9 cellular contexts compared by ENCODE assay signal in genomic region chr15:70152070-70152480, GRCh38. TPM values are rescaled to one million over a fixed set of nuclear protein-coding genes. Genes with fewer than 3 reads are reported as not detected.
DNase-seq lines count a peak whose midpoint lies in the region; ATAC-seq and TF ChIP-seq lines count a peak whose summit lies in the region.
"Had no signal": no experiment of that assay in that cellular context is flagged by ENCODE, and none has a peak within 500 bp of the region (broad histone marks: within the 10 kb centered on the region; RNA-seq: fewer than 3 reads in every experiment).

No MANE protein-coding gene starts in this region.

- H3K4me3 ChIP-seq in HEK293 (ENCODE audit: low read depth, low read length), result no peak overlapping the region
- H3K4me3 ChIP-seq in CD8-positive, alpha-beta memory T cell (ENCODE audit: low read length), result no peak overlapping the region

- H3K36me3 Mint-ChIP-seq in immature natural killer cell, result peaks cover 0 to 4% (median 0%) of the 10 kb centered on the region in 3 donors
- peaks cover 0 to 2% (median 0%) of the 10 kb centered on the region in 3 donors for H3K36me3 Mint-ChIP-seq in CD8-positive, alpha-beta memory T cell
- H3K36me3 Mint-ChIP-seq: activated naive CD8-positive, alpha-beta T cell had no signal

- no peaks in the 10 kb centered on the region for H3K9me3 ChIP-seq in HEK293 (ENCODE audit: control insufficient read depth, insufficient read depth, low read depth, low read length)
- no peaks in the 10 kb centered on the region for H3K9me3 ChIP-seq in CD8-positive, alpha-beta memory T cell (ENCODE audit: low read length)

- ATAC-seq in HG03108 (IDR thresholded peaks at IDR 0.05; ENCODE audit: unreplicated experiment) (no peak), HG03196 (IDR thresholded peaks at IDR 0.05; ENCODE audit: unreplicated experiment) (no peak), HG02840 (IDR thresholded peaks at IDR 0.05; ENCODE audit: low FRiP score, unreplicated experiment) (no peak)

- peaks cover 42% of the 10 kb centered on the region for H3K4me1 ChIP-seq in HEK293 (ENCODE audit: control insufficient read depth, insufficient read depth, low read length)
- H3K4me1 ChIP-seq in CD8-positive, alpha-beta memory T cell (ENCODE audit: insufficient read depth, low read length), result no peaks in the 10 kb centered on the region

- DNase-seq in Ammon's horn (ENCODE audit: low spot score) (peak; percentile 25), SHP77 (lab: John Stamatoyannopoulos, UW) (peak; percentile 93), immature natural killer cell (peak; percentile 67 to 75 (median 73))
- no peak for DNase-seq in CD8-positive, alpha-beta memory T cell

- H3K4me3 Mint-ChIP-seq in immature natural killer cell, result peak overlapping the region; percentile 22 to 62 (median 46)
- no peak overlapping the region for H3K4me3 Mint-ChIP-seq in CD8-positive, alpha-beta memory T cell
- H3K4me3 Mint-ChIP-seq: activated naive CD8-positive, alpha-beta T cell had no signal

- POLR2A ChIA-PET in HEK293 (lab: Yijun Ruan, JAX), result interaction anchor here (4.1 kb wide), 1 partner anchor 54 kb away, joined by 36 read pairs; the partner anchor contains the start of gene TLE3
- POLR2A ChIA-PET in CD8-positive, alpha-beta memory T cell (lab: Charles Lee), result no interaction called here

- peaks cover 24 to 28% of the 10 kb centered on the region in 2 donors for H3K4me1 Mint-ChIP-seq in immature natural killer cell
- H3K4me1 Mint-ChIP-seq in CD8-positive, alpha-beta memory T cell, result peaks cover 0 to 5% (median 3%) of the 10 kb centered on the region in 3 donors

- H3K27ac ChIP-seq in HEK293 (ENCODE audit: extremely low read depth, low read depth, low read length), result peak overlapping the region; percentile 33; the same call in 1 of the 2 replicates
- no peak overlapping the region for H3K27ac ChIP-seq in CD8-positive, alpha-beta memory T cell (ENCODE audit: low read depth, low read length)

- peaks cover 7 to 29% (median 12%) of the 10 kb centered on the region in 3 donors for H3K27me3 Mint-ChIP-seq in immature natural killer cell (ENCODE audit: low read depth in 3 of 3)
- H3K27me3 Mint-ChIP-seq in CD8-positive, alpha-beta memory T cell, result peaks cover 0 to 16% of the 10 kb centered on the region in 2 donors
- H3K27me3 Mint-ChIP-seq: activated naive CD8-positive, alpha-beta T cell had no signal

- H3K9me3 Mint-ChIP-seq in immature natural killer cell, result no peaks in the 10 kb centered on the region
- H3K9me3 Mint-ChIP-seq in CD8-positive, alpha-beta memory T cell, result no peaks in the 10 kb centered on the region

- H3K36me3 ChIP-seq in HEK293 (ENCODE audit: control insufficient read depth in 2 of 2, insufficient read depth in 1 of 2, low read length in 2 of 2), result no peaks in the 10 kb centered on the region
- H3K36me3 ChIP-seq in CD8-positive, alpha-beta memory T cell (ENCODE audit: insufficient read depth, low read length), result no peaks in the 10 kb centered on the region

- CTCF ChIA-PET in HEK293 (lab: Yijun Ruan, JAX), result interaction anchor here (0.5 to 2.3 kb wide), 6 partner anchors 7 to 404 kb away, joined by 3 to 9 read pairs (median 4); no protein-coding TSS in a partner anchor
- CTCF ChIA-PET in CD8-positive, alpha-beta memory T cell (lab: Charles Lee), result no interaction called here

- no peaks in the 10 kb centered on the region for H3K27me3 ChIP-seq in CD8-positive, alpha-beta memory T cell (ENCODE audit: insufficient read depth, low read length, poor library complexity, severe bottlenecking)

- peak overlapping the region in 2 of 6 donors; percentile 1 to 8 for H3K27ac Mint-ChIP-seq in immature natural killer cell
- H3K27ac Mint-ChIP-seq in CD8-positive, alpha-beta memory T cell, result peak overlapping the region in 1 of 8 donors; percentile 44
- H3K27ac Mint-ChIP-seq: activated naive CD8-positive, alpha-beta T cell had no signal

- TF ChIP-seq CTCF in HEK293 (tag by site-specific recombination; IDR thresholded peaks at IDR 0.05), result no peak

TF ChIP-seq in HEK293, 187 proteins besides CTCF, POLR2A, EP300 and RAD21:
- TF ChIP-seq, protein P1, sequence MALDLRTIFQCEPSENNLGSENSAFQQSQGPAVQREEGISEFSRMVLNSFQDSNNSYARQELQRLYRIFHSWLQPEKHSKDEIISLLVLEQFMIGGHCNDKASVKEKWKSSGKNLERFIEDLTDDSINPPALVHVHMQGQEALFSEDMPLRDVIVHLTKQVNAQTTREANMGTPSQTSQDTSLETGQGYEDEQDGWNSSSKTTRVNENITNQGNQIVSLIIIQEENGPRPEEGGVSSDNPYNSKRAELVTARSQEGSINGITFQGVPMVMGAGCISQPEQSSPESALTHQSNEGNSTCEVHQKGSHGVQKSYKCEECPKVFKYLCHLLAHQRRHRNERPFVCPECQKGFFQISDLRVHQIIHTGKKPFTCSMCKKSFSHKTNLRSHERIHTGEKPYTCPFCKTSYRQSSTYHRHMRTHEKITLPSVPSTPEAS (tag by site-specific recombination; IDR thresholded peaks at IDR 0.05), result no peak
- peak; percentile 78 for TF ChIP-seq ZBTB44 (tag by site-specific recombination; IDR thresholded peaks at IDR 0.05)
- TF ChIP-seq ZNF701 (tag by site-specific recombination; IDR thresholded peaks at IDR 0.05), result no peak
- peak; percentile 41; the same call in 1 of the 2 replicates for TF ChIP-seq ZNF335 (tag by site-specific recombination; conservative IDR thresholded peaks at IDR 0.05)
- TF ChIP-seq ZBTB8A (tag by site-specific recombination; IDR thresholded peaks at IDR 0.05), result 0 out of 2 replicates have a peak, but pooled peaks have one; percentile 20
- TF ChIP-seq OSR2 (tag by site-specific recombination; IDR thresholded peaks at IDR 0.05), result peak; percentile 85
- TF ChIP-seq ZNF549 (tag by site-specific recombination; IDR thresholded peaks at IDR 0.05), result no peak
- TF ChIP-seq ZNF544 (tag by site-specific recombination; IDR thresholded peaks at IDR 0.05), result no peak
- peak; percentile 85 for TF ChIP-seq GLIS1 (tag by site-specific recombination; IDR thresholded peaks at IDR 0.05)
- no peak for TF ChIP-seq ZBTB1 (tag by site-specific recombination; IDR thresholded peaks at IDR 0.05)
- peak; percentile 98 for TF ChIP-seq ZIC2 (tag by site-specific recombination; IDR thresholded peaks at IDR 0.05)
- peak; percentile 17; the same call in 1 of the 2 replicates for TF ChIP-seq ZNF600 (tag by site-specific recombination; IDR thresholded peaks at IDR 0.05)

RNA-seq across cellular contexts. Expression of gene TLE3, which starts 54.4 kb away (rescaled TPM):
- 10 to 100 TPM in 1 of 3 donors, 1 to 10 TPM in 1, under 1 TPM in 1; 0.06 to 18.6 (median 3.9) TPM for polyA plus RNA-seq in immature natural killer cell
- total RNA-seq in CD8-positive, alpha-beta memory T cell, result 10 to 100 TPM; 73.1 to 76.5 TPM
- 19.4 TPM for polyA plus RNA-seq in CD8-positive, alpha-beta memory T cell

Comparison
In these comparisons a context has a peak if more than half of its experiments do, and no peak if none do; other contexts are left out.
1. DNase-seq: peak in Ammon's horn (single experiment), SHP77 (2 of 2) and immature natural killer cell (3 of 3); none in CD8-positive, alpha-beta memory T cell (0 of 5).
2. H3K4me3 Mint-ChIP-seq: peak in immature natural killer cell (5 of 5); none in CD8-positive, alpha-beta memory T cell (0 of 7).